ENCODE assay signal across 12 cellular contexts in genomic region chr3:71309342-71309741, GRCh38.
A peak's percentile ranks its signal among the peaks of the same experiment; 100 is the strongest.
DNase-seq lines count a peak whose midpoint lies in the region; ATAC-seq and TF ChIP-seq lines count a peak whose summit lies in the region.
"Had no signal": no experiment of that assay in that cellular context is flagged by ENCODE, and none has a peak within 500 bp of the region (broad histone marks: within the 10 kb centered on the region; RNA-seq: fewer than 3 reads in every experiment).

No MANE protein-coding gene starts in this region.

- no peaks in the 10 kb centered on the region for H3K9me3 Mint-ChIP-seq in stimulated activated memory B cell treated with anti-CD40 and anti-IgM and Interleukin-4, amounts not matched to agents 10 μg/mL and 1 μg/mL and 100 μg/mL, for 72 hours
- H3K9me3 Mint-ChIP-seq: neural progenitor cell had no signal

- H3K27me3 Mint-ChIP-seq in stimulated activated memory B cell treated with anti-CD40 and anti-IgM and Interleukin-4, amounts not matched to agents 10 μg/mL and 1 μg/mL and 100 μg/mL, for 72 hours, result no peaks in the 10 kb centered on the region

- peak; percentile 27 to 31 for DNase-seq in activated CD8-positive, alpha-beta memory T cell treated with anti-CD3 and anti-CD28 coated beads for 4 hours (ENCODE audit: low read depth in 2 of 2)
- no peak for DNase-seq in activated CD8-positive, alpha-beta memory T cell treated with anti-CD3 and anti-CD28 coated beads for 24 hours
- DNase-seq in activated CD4-positive, alpha-beta T cell treated with anti-CD3 and anti-CD28 coated beads, Interleukin-2, amount 50 U/mL, for 48 hours, result peak; percentile 45 to 61
- DNase-seq in foreskin fibroblast (peak; percentile 34 to 74), NCI-H1105 (lab: John Stamatoyannopoulos, UW) (no peak), NCI-H146 (lab: John Stamatoyannopoulos, UW) (no peak)
- DNase-seq: NCI-H226, uterus had no signal

- H3K27ac Mint-ChIP-seq in stimulated activated memory B cell treated with anti-CD40 and anti-IgM and Interleukin-4, amounts not matched to agents 10 μg/mL and 1 μg/mL and 100 μg/mL, for 72 hours, result peak overlapping the region; percentile 55
- H3K27ac Mint-ChIP-seq: neural progenitor cell had no signal

- no peak for ATAC-seq in stimulated activated memory B cell treated with anti-CD40 and anti-IgM and Interleukin-4, amounts not matched to agents 10 μg/mL and 1 μg/mL and 100 μg/mL, for 72 hours
- ATAC-seq in GM19351 (IDR thresholded peaks at IDR 0.05; ENCODE audit: unreplicated experiment), result no peak
- ATAC-seq: SK-N-SH treated with all-trans-retinoic acid at 6 μM for 48 hours had no signal

- peaks cover 6% of the 10 kb centered on the region for H3K36me3 Mint-ChIP-seq in stimulated activated memory B cell treated with anti-CD40 and anti-IgM and Interleukin-4, amounts not matched to agents 10 μg/mL and 1 μg/mL and 100 μg/mL, for 72 hours
- H3K36me3 Mint-ChIP-seq: neural progenitor cell had no signal

- H3K4me3 Mint-ChIP-seq in stimulated activated memory B cell treated with anti-CD40 and anti-IgM and Interleukin-4, amounts not matched to agents 10 μg/mL and 1 μg/mL and 100 μg/mL, for 72 hours, result no peak overlapping the region
- H3K4me3 Mint-ChIP-seq: neural progenitor cell had no signal

- H3K4me1 Mint-ChIP-seq in stimulated activated memory B cell treated with anti-CD40 and anti-IgM and Interleukin-4, amounts not matched to agents 10 μg/mL and 1 μg/mL and 100 μg/mL, for 72 hours, result peaks cover 38% of the 10 kb centered on the region

- no peak for TF ChIP-seq CTCF in foreskin fibroblast (IDR thresholded peaks at IDR 0.05; ENCODE audit: low read depth, low read length)

- no peak overlapping the region for H3K4me3 ChIP-seq in foreskin fibroblast (ENCODE audit: low read depth in 1 of 2, low read length in 2 of 2)
- H3K4me3 ChIP-seq: neural progenitor cell, uterus had no signal

Comparison
In these comparisons a context has a peak if more than half of its experiments do, and no peak if none do; other contexts are left out.
1. DNase-seq: peak in activated CD8-positive, alpha-beta memory T cell treated with anti-CD3 and anti-CD28 coated beads for 4 hours (2 of 2), activated CD4-positive, alpha-beta T cell treated with anti-CD3 and anti-CD28 coated beads, Interleukin-2, amount 50 U/mL, for 48 hours (2 of 2) and foreskin fibroblast (2 of 2); none in activated CD8-positive, alpha-beta memory T cell treated with anti-CD3 and anti-CD28 coated beads for 24 hours (single experiment), NCI-H1105 (single experiment) and NCI-H146 (single experiment).